7 cellular contexts compared by ENCODE assay signal in genomic region chr10:95246582-95247051, GRCh38. TPM values are rescaled to one million over a fixed set of nuclear protein-coding genes. Genes with fewer than 3 reads are reported as not detected.
A peak's percentile ranks its signal among the peaks of the same experiment; 100 is the strongest.
DNase-seq lines count a peak whose midpoint lies in the region; ATAC-seq and TF ChIP-seq lines count a peak whose summit lies in the region.

No MANE protein-coding gene starts in this region.

- H3K4me1 Mint-ChIP-seq in osteocyte (ENCODE audit: unreplicated experiment), result peaks cover 17% of the 10 kb centered on the region

- H3K4me3 ChIP-seq in GM06990 (replicated peaks; ENCODE audit: low read depth, low read length), result no peak overlapping the region
- H3K4me3 ChIP-seq in OCI-LY1 (ENCODE audit: low read depth, low read length, poor library complexity, severe bottlenecking), result no peak overlapping the region
- no peak overlapping the region for H3K4me3 ChIP-seq in upper lobe of left lung

- peak; percentile 33 for DNase-seq in GM06990 (ENCODE audit: extremely low read depth, insufficient read length)
- DNase-seq in activated T-cell treated with anti-CD3 and anti-CD28 coated beads, Interleukin-2, amount 50 U/mL, for 1 hour, result peak; percentile 43
- DNase-seq in fibroblast of the conjunctiva (ENCODE audit: low read depth), result peak; percentile 66
- peak; percentile 88 for DNase-seq in osteocyte (ENCODE audit: extremely low spot score, unreplicated experiment)
- DNase-seq in upper lobe of left lung, result peak in 1 of 2 donors; percentile 69

- H3K27me3 ChIP-seq in GM06990 (replicated peaks; ENCODE audit: control insufficient read depth, insufficient read depth, low read length) (no peaks in the 10 kb centered on the region), OCI-LY1 (ENCODE audit: insufficient read depth, low read length) (no peaks in the 10 kb centered on the region), upper lobe of left lung (no peaks in the 10 kb centered on the region)

- peaks cover 4% of the 10 kb centered on the region for H3K4me1 ChIP-seq in OCI-LY1 (ENCODE audit: insufficient read depth, low read length, severe bottlenecking)
- peaks cover 17 to 36% (median 27%) of the 10 kb centered on the region in 4 donors for H3K4me1 ChIP-seq in upper lobe of left lung

- WGBS in upper lobe of left lung, 2 donors, result 7 to 10% methylated on average over 1 of the region's 1 CpG

- no peak for TF ChIP-seq EP300 in upper lobe of left lung (IDR thresholded peaks at IDR 0.05)

- H3K79me2 ChIP-seq in OCI-LY1 (ENCODE audit: insufficient read depth, low read length), result no peaks in the 10 kb centered on the region

- no peaks in the 10 kb centered on the region for H3K27me3 Mint-ChIP-seq in osteocyte (ENCODE audit: unreplicated experiment)

- no peaks in the 10 kb centered on the region for H3K9me3 Mint-ChIP-seq in osteocyte (ENCODE audit: unreplicated experiment)

- no peak overlapping the region for H3K9ac ChIP-seq in OCI-LY1 (ENCODE audit: low read length)

- H3K9me2 ChIP-seq in OCI-LY1 (ENCODE audit: low read depth, low read length), result no peaks in the 10 kb centered on the region

- peaks cover 9% of the 10 kb centered on the region for H3K36me3 Mint-ChIP-seq in osteocyte (ENCODE audit: unreplicated experiment)

- H3K4me2 ChIP-seq in OCI-LY1 (ENCODE audit: low read length), result no peak overlapping the region

- no peak overlapping the region for H2AFZ ChIP-seq in OCI-LY1 (ENCODE audit: low read length)

- TF ChIP-seq CTCF in GM06990 (IDR thresholded peaks at IDR 0.05; ENCODE audit: insufficient read depth, low read length, poor library complexity, severe bottlenecking) (peak; percentile 79), OCI-LY1 (IDR thresholded peaks at IDR 0.05; ENCODE audit: low read length) (peak; percentile 62), osteocyte (IDR thresholded peaks at IDR 0.05) (peak; percentile 89), upper lobe of left lung (IDR thresholded peaks at IDR 0.05) (peak; percentile 60 to 78 (median 72))

- no peaks in the 10 kb centered on the region for H3F3A ChIP-seq in OCI-LY1 (ENCODE audit: insufficient read depth, low read length)

- no peak overlapping the region for H3K4me3 Mint-ChIP-seq in osteocyte (ENCODE audit: unreplicated experiment)

- H3K27ac Mint-ChIP-seq in osteocyte (ENCODE audit: unreplicated experiment), result no peak overlapping the region

- H3K9me3 ChIP-seq in OCI-LY1 (ENCODE audit: low read length), result no peaks in the 10 kb centered on the region
- no peaks in the 10 kb centered on the region for H3K9me3 ChIP-seq in upper lobe of left lung

- H4K20me1 ChIP-seq in OCI-LY1 (ENCODE audit: insufficient read depth, low read length), result no peaks in the 10 kb centered on the region

- ATAC-seq in HG03159 (IDR thresholded peaks at IDR 0.05; ENCODE audit: unreplicated experiment) (peak; percentile 34), upper lobe of left lung (ENCODE audit: low FRiP score in 2 of 2) (peak; percentile 71 to 82)

- H3K36me3 ChIP-seq in GM06990 (ENCODE audit: control insufficient read depth, insufficient read depth, low read length) (peaks cover 33% of the 10 kb centered on the region), OCI-LY1 (ENCODE audit: insufficient read depth, low read length) (0 out of 2 replicates have a peak, but pooled peaks cover 2% of the 10 kb centered on the region), upper lobe of left lung (peaks cover 0 to 93% (median 39%) of the 10 kb centered on the region in 4 donors)

- TF ChIP-seq POLR2A in upper lobe of left lung (IDR thresholded peaks at IDR 0.05), result no peak

- H3K27ac ChIP-seq in OCI-LY1 (ENCODE audit: low read depth, low read length, poor library complexity, severe bottlenecking), result no peak overlapping the region
- peak overlapping the region; percentile 8 to 82 (median 72) for H3K27ac ChIP-seq in upper lobe of left lung

RNA-seq across cellular contexts. Expression of gene PDLIM1, which starts 44.2 kb away (rescaled TPM):
- total RNA-seq in osteocyte (71.7 and 73.8 TPM in 2 replicates), upper lobe of left lung (100 to 1,000 TPM in 5 of 6 donors, 10 to 100 TPM in 1; 78.6 to 239 (median 178) TPM)

RNA-seq across cellular contexts. Expression of gene ACSM6, which starts 52.6 kb away (rescaled TPM):
- total RNA-seq in osteocyte (not detected in 2 replicates), upper lobe of left lung (not detected)
